In the genomic region with DNA sequence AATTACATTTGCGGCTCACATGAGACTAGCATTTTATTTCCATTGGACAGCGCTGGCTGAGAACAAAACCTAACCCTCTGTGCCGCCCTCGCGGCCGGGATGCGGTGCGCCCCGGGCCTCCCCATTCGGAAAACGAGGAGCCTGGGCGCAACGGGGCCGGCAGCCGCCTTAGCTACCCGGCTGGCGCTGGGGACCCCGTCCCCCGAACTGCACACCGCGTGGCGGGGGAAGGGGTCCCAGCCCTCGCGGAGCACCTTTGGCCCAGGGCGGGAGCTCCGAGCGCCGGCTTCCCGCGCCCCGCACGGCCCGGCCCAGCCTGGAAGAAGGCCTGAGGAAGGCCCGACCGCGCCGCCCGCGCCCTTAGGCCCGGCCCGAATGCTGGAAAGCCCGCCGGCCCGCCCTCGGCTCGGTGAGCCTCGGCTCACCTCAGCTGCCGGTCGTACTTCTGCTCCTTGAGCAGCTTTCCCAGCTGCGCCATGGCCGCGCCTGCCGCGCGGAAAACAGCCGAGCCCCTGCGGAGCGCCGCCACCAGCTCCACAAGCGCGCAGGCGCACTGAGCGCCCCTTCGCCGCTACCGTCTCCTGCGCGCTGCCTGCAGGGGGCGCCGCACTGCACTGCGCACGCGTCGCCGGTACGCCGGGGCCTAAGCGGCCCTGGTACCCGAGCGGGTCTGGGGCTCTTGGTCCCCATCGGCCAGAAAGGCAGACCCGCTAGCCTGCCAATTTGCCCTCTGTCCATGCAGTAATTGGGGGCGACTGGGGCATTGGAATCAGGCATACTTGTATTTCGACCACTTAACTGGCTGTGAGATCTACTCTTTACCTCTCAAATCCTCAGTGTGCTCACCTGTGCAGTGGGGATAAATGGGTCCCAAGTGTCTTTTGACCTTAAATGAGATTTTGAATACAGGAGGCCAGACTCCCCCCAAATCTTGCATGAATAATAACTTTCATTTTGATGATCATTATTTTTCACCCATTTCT, we compare ENCODE assay signal across 1 cellular context.
A peak's percentile ranks its signal among the peaks of the same experiment; 100 is the strongest.
TF ChIP-seq lines count a peak whose summit lies in the region.

TSS of gene NAE1 (minus strand) at position 555 of the 983 bp plus-strand sequence. CDS start at position 478, 77 bp downstream.

TF ChIP-seq in GM23338, 12 proteins besides CTCF, POLR2A, EP300 and RAD21 (continued from another document):
- TF ChIP-seq, protein P1, sequence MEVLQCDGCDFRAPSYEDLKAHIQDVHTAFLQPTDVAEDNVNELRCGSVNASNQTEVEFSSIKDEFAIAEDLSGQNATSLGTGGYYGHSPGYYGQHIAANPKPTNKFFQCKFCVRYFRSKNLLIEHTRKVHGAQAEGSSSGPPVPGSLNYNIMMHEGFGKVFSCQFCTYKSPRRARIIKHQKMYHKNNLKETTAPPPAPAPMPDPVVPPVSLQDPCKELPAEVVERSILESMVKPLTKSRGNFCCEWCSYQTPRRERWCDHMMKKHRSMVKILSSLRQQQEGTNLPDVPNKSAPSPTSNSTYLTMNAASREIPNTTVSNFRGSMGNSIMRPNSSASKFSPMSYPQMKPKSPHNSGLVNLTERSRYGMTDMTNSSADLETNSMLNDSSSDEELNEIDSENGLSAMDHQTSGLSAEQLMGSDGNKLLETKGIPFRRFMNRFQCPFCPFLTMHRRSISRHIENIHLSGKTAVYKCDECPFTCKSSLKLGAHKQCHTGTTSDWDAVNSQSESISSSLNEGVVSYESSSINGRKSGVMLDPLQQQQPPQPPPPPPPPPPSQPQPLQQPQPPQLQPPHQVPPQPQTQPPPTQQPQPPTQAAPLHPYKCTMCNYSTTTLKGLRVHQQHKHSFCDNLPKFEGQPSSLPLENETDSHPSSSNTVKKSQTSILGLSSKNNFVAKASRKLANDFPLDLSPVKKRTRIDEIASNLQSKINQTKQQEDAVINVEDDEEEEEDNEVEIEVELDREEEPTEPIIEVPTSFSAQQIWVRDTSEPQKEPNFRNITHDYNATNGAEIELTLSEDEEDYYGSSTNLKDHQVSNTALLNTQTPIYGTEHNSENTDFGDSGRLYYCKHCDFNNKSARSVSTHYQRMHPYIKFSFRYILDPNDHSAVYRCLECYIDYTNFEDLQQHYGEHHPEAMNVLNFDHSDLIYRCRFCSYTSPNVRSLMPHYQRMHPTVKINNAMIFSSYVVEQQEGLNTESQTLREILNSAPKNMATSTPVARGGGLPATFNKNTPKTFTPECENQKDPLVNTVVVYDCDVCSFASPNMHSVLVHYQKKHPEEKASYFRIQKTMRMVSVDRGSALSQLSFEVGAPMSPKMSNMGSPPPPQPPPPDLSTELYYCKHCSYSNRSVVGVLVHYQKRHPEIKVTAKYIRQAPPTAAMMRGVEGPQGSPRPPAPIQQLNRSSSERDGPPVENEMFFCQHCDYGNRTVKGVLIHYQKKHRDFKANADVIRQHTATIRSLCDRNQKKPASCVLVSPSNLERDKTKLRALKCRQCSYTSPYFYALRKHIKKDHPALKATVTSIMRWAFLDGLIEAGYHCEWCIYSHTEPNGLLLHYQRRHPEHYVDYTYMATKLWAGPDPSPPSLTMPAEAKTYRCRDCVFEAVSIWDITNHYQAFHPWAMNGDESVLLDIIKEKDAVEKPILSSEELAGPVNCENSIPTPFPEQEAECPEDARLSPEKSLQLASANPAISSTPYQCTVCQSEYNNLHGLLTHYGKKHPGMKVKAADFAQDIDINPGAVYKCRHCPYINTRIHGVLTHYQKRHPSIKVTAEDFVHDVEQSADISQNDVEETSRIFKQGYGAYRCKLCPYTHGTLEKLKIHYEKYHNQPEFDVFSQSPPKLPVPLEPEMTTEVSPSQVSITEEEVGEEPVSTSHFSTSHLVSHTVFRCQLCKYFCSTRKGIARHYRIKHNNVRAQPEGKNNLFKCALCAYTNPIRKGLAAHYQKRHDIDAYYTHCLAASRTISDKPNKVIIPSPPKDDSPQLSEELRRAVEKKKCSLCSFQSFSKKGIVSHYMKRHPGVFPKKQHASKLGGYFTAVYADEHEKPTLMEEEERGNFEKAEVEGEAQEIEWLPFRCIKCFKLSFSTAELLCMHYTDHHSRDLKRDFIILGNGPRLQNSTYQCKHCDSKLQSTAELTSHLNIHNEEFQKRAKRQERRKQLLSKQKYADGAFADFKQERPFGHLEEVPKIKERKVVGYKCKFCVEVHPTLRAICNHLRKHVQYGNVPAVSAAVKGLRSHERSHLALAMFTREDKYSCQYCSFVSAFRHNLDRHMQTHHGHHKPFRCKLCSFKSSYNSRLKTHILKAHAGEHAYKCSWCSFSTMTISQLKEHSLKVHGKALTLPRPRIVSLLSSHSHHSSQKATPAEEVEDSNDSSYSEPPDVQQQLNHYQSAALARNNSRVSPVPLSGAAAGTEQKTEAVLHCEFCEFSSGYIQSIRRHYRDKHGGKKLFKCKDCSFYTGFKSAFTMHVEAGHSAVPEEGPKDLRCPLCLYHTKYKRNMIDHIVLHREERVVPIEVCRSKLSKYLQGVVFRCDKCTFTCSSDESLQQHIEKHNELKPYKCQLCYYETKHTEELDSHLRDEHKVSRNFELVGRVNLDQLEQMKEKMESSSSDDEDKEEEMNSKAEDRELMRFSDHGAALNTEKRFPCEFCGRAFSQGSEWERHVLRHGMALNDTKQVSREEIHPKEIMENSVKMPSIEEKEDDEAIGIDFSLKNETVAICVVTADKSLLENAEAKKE (CRISPR knock-in tag; IDR thresholded peaks at IDR 0.05) = no peak
- TF ChIP-seq ZNF331 (CRISPR knock-in tag; IDR thresholded peaks at IDR 0.05; ENCODE audit: low read depth) = no peak
- TF ChIP-seq ZNF114 (CRISPR knock-in tag; IDR thresholded peaks at IDR 0.05) = no peak
- TF ChIP-seq, protein P2, sequence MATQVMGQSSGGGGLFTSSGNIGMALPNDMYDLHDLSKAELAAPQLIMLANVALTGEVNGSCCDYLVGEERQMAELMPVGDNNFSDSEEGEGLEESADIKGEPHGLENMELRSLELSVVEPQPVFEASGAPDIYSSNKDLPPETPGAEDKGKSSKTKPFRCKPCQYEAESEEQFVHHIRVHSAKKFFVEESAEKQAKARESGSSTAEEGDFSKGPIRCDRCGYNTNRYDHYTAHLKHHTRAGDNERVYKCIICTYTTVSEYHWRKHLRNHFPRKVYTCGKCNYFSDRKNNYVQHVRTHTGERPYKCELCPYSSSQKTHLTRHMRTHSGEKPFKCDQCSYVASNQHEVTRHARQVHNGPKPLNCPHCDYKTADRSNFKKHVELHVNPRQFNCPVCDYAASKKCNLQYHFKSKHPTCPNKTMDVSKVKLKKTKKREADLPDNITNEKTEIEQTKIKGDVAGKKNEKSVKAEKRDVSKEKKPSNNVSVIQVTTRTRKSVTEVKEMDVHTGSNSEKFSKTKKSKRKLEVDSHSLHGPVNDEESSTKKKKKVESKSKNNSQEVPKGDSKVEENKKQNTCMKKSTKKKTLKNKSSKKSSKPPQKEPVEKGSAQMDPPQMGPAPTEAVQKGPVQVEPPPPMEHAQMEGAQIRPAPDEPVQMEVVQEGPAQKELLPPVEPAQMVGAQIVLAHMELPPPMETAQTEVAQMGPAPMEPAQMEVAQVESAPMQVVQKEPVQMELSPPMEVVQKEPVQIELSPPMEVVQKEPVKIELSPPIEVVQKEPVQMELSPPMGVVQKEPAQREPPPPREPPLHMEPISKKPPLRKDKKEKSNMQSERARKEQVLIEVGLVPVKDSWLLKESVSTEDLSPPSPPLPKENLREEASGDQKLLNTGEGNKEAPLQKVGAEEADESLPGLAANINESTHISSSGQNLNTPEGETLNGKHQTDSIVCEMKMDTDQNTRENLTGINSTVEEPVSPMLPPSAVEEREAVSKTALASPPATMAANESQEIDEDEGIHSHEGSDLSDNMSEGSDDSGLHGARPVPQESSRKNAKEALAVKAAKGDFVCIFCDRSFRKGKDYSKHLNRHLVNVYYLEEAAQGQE (IDR thresholded peaks at IDR 0.05; ENCODE audit: unreplicated experiment) = no peak
- TF ChIP-seq POLR2AphosphoS5 (IDR thresholded peaks at IDR 0.05; ENCODE audit: low read depth) = peak; percentile 97
- TF ChIP-seq CREB1 (CRISPR knock-in tag; IDR thresholded peaks at IDR 0.05; ENCODE audit: low read depth) = peak; percentile 75
TF ChIP-seq in GM23338: peak in this region for 2.
